Comparison of ENCODE assay signal across 1 cellular context in genomic region chr18:7206231-7206630, GRCh38.
TF ChIP-seq lines count a peak whose summit lies in the region.

No MANE protein-coding gene starts in this region.

TF ChIP-seq in GM23338, 12 proteins besides CTCF, POLR2A, EP300 and RAD21 (continued from another document):
- TF ChIP-seq ZNF462 (CRISPR knock-in tag; IDR thresholded peaks at IDR 0.05): no peak
- no peak for TF ChIP-seq JUNB (IDR thresholded peaks at IDR 0.05; ENCODE audit: unreplicated experiment)
- no peak for TF ChIP-seq NANOG (IDR thresholded peaks at IDR 0.05; ENCODE audit: borderline replicate concordance)
- no peak for TF ChIP-seq CREB1 (CRISPR knock-in tag; IDR thresholded peaks at IDR 0.05; ENCODE audit: low read depth)
